8 cellular contexts compared by ENCODE assay signal in genomic region chr17:81702934-81703746, GRCh38. TPM values are rescaled to one million over a fixed set of nuclear protein-coding genes. Genes with fewer than 3 reads are reported as not detected.
DNase-seq lines count a peak whose midpoint lies in the region; ATAC-seq and TF ChIP-seq lines count a peak whose summit lies in the region.

Gene MRPL12 (plus strand): TSS chr17:81703367. CDS start chr17:81703502, 135 bp downstream.

- peak within 1 kb of the TSS; percentile 95 for H3K27ac Mint-ChIP-seq in activated naive CD8-positive, alpha-beta T cell treated with anti-CD3 and anti-CD28 coated beads, Interleukin-2, amount 50 U/mL, for 24 hours

- H3K18ac ChIP-seq in trophoblast cell (ENCODE audit: low read length), result peak within 1 kb of the TSS; percentile 80

- intact Hi-C loops in cardiac septum (cut with DNase I), result loop anchor here (2.0 kb wide), 1 partner anchor 20 kb away; the partner anchor contains the start of gene ARL16

- H2BK120ac ChIP-seq in trophoblast cell (ENCODE audit: insufficient read depth, low read length, poor library complexity), result peak within 1 kb of the TSS; percentile 70

- H3K4ac ChIP-seq in trophoblast cell (ENCODE audit: low read depth, low read length), result peak within 1 kb of the TSS; percentile 98

- H2AK5ac ChIP-seq in trophoblast cell (ENCODE audit: low read length), result peak within 1 kb of the TSS; percentile 90

- H3K9me3 ChIP-seq in trophoblast cell (ENCODE audit: insufficient read depth, low read depth, low read length), result peaks cover 2% of the 10 kb centered on the region
- no peaks in the 10 kb centered on the region for H3K9me3 ChIP-seq in tibial nerve

- H3K4me3 Mint-ChIP-seq in activated naive CD8-positive, alpha-beta T cell treated with anti-CD3 and anti-CD28 coated beads, Interleukin-2, amount 50 U/mL, for 24 hours, result peak within 1 kb of the TSS; percentile 90

- H3K36me3 ChIP-seq in trophoblast cell (ENCODE audit: control insufficient read depth in 1 of 2, insufficient read depth in 2 of 2, low read length in 2 of 2) (peaks cover 60 to 61% of the 10 kb centered on the region in 2 experiments), tibial nerve (peaks cover 0 to 69% (median 4%) of the 10 kb centered on the region in 3 donors)

- no CpG with 5 or more reads among the region's 102 CpGs for WGBS in trophoblast cell (ENCODE audit: extremely low coverage, insufficient coverage, insufficient read length)
- 1 to 3% methylated on average over 21 to 41 of the region's 102 CpGs for WGBS in tibial nerve, 2 donors

- no peaks in the 10 kb centered on the region for H3K9me3 Mint-ChIP-seq in activated naive CD8-positive, alpha-beta T cell treated with anti-CD3 and anti-CD28 coated beads, Interleukin-2, amount 50 U/mL, for 24 hours

- peak within 1 kb of the TSS; percentile 20 for H2BK12ac ChIP-seq in trophoblast cell (ENCODE audit: low read length)

- ATAC-seq in HG02623 (IDR thresholded peaks at IDR 0.05; ENCODE audit: unreplicated experiment), result peak; percentile 81
- ATAC-seq in activated naive CD8-positive, alpha-beta T cell treated with anti-CD3 and anti-CD28 coated beads, Interleukin-2, amount 50 U/mL, for 24 hours, result peak; percentile 85

- H2BK5ac ChIP-seq in trophoblast cell (ENCODE audit: low read depth, low read length, poor library complexity), result peak within 1 kb of the TSS; percentile 82

- no peak within 1 kb of the TSS for H3K23ac ChIP-seq in trophoblast cell (ENCODE audit: low read length)

- DNase-seq in NCI-H1417 (lab: John Stamatoyannopoulos, UW) (peak; percentile 93 to 96 (median 94)), SW480 (ENCODE audit: low spot score) (peak; percentile 92), cardiac septum (ENCODE audit: low spot score) (peak; percentile 98), trophoblast cell (peak; percentile 93 to 96), tibial nerve (ENCODE audit: low spot score in 2 of 2) (peak; percentile 82 to 90)
- DNase-seq in activated naive CD8-positive, alpha-beta T cell treated with anti-CD3 and anti-CD28 coated beads, Interleukin-2, amount 50 U/mL, for 24 hours, result peak; percentile 93

- H3K27me3 Mint-ChIP-seq in activated naive CD8-positive, alpha-beta T cell treated with anti-CD3 and anti-CD28 coated beads, Interleukin-2, amount 50 U/mL, for 24 hours, result no peaks in the 10 kb centered on the region

- peak within 1 kb of the TSS; percentile 81 for H4K12ac ChIP-seq in trophoblast cell (ENCODE audit: low read depth, low read length)

- H3K79me1 ChIP-seq in trophoblast cell (ENCODE audit: low read length), result peaks cover 12% of the 10 kb centered on the region

- peak; percentile 10 to 74 (median 31) for TF ChIP-seq CTCF in tibial nerve (IDR thresholded peaks at IDR 0.05)

- H4K8ac ChIP-seq in trophoblast cell (ENCODE audit: low read depth, low read length), result peak within 1 kb of the TSS; percentile 92

- H3K4me1 Mint-ChIP-seq in activated naive CD8-positive, alpha-beta T cell treated with anti-CD3 and anti-CD28 coated beads, Interleukin-2, amount 50 U/mL, for 24 hours, result peaks cover 30% of the 10 kb centered on the region

- H3K4me3 ChIP-seq in trophoblast cell (ENCODE audit: low read depth, low read length) (peak within 1 kb of the TSS; percentile 99), tibial nerve (peak within 1 kb of the TSS; percentile 71 to 99 (median 92))

- peaks cover 50% of the 10 kb centered on the region for H3K36me3 Mint-ChIP-seq in activated naive CD8-positive, alpha-beta T cell treated with anti-CD3 and anti-CD28 coated beads, Interleukin-2, amount 50 U/mL, for 24 hours (ENCODE audit: low read depth)

- peak within 1 kb of the TSS; percentile 97 for H3K4me2 ChIP-seq in trophoblast cell (ENCODE audit: low read length)

- peak; percentile 97 for TF ChIP-seq POLR2A in GM10847 (IDR thresholded peaks at IDR 0.05; ENCODE audit: extremely low read depth, insufficient read length)
- TF ChIP-seq POLR2A in tibial nerve (IDR thresholded peaks at IDR 0.05), result peak; percentile 77 to 81

- peak within 1 kb of the TSS; percentile 98 for H3K9ac ChIP-seq in trophoblast cell (ENCODE audit: low read length)

- H3K27me3 ChIP-seq in trophoblast cell (ENCODE audit: insufficient read depth, low read length), result no peaks in the 10 kb centered on the region
- no peaks in the 10 kb centered on the region for H3K27me3 ChIP-seq in tibial nerve

- peaks cover 18% of the 10 kb centered on the region for H3K79me2 ChIP-seq in trophoblast cell (ENCODE audit: control insufficient read depth, insufficient read depth, low read length, poor library complexity)

- H3K14ac ChIP-seq in trophoblast cell (ENCODE audit: low read length), result peak within 1 kb of the TSS; percentile 90

- TF ChIP-seq EP300 in tibial nerve (IDR thresholded peaks at IDR 0.05), result peak; percentile 97 to 99

- H4K91ac ChIP-seq in trophoblast cell (ENCODE audit: low read depth, low read length), result peak within 1 kb of the TSS; percentile 95

- H3K4me1 ChIP-seq in trophoblast cell (ENCODE audit: control insufficient read depth in 1 of 2, insufficient read depth in 2 of 2, low read length in 2 of 2) (peaks cover 15 to 16% of the 10 kb centered on the region in 2 experiments), tibial nerve (peaks cover 0 to 36% (median 25%) of the 10 kb centered on the region in 4 donors)

- peak within 1 kb of the TSS; percentile 62 for H3K27ac ChIP-seq in trophoblast cell (ENCODE audit: low read depth, low read length)
- peak within 1 kb of the TSS; percentile 85 to 96 (median 95) for H3K27ac ChIP-seq in tibial nerve

- H2AFZ ChIP-seq in trophoblast cell (ENCODE audit: insufficient read depth, low read length, poor library complexity), result peak within 1 kb of the TSS; percentile 86

RNA-seq across cellular contexts. Expression of gene MRPL12, which starts in this region (rescaled TPM):
- 117 TPM for total RNA-seq in cardiac septum
- polyA plus RNA-seq in trophoblast cell (2013), result 59.9 and 63.0 TPM in 2 replicates
- total RNA-seq in tibial nerve, result 10 to 100 TPM; 26.1 to 63.3 (median 35.8) TPM

Comparison
In these comparisons a context has a peak if more than half of its experiments do, and no peak if none do; other contexts are left out.
1. Peak in every context shown above with its lines: DNase-seq, ATAC-seq, H3K4me3 ChIP-seq and H3K27ac ChIP-seq.